Comparison of ENCODE assay signal across 8 cellular contexts in the genomic region with DNA sequence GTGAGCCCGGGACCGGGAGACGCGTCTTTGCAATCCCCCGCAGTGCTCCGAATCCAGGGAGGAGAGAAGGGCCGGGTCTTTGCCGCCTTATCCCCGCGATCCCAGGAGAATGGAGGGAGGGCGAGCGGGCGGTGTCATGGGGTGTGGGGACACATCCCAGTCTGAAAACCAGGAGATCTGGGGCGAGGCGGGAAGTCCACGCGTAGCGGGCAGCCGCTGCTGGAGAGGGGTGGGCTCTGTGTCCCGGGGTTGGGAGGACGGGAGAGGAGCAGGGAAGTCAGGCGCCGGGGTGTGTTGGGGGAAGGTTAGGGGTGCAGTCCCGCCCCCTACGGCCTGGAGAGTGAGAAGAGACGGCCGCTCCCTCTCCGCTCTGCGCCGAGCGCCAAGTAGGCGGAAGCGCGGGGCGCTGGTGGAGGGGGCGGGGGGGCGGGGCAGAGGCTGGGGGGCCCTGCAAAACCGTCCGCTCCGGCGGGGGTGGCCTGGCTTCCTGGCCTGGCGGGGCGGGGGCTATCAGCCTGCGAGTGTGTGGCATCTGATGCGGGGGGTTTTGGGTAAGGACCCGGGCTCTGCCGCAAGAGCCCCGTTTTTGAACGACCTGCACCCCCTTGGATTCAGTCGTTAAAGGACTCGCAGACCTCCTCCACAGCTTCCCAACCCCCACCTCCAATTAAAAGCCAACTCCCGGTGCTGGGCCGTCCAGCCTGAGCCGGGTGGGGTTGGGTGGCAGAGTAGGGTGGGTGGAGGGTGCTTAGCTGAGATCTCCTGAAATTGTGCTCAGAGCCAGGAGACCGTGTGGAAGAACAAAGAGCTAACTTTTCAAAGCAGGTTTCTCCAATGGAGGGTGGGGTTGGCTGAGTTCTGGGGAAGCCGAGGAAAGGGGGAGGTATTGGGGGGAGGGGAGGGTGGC. TPM values are rescaled to one million over a fixed set of nuclear protein-coding genes. Genes with fewer than 3 reads are reported as not detected.
A peak's percentile ranks its signal among the peaks of the same experiment; 100 is the strongest.
DNase-seq lines count a peak whose midpoint lies in the region; ATAC-seq and TF ChIP-seq lines count a peak whose summit lies in the region.

No MANE protein-coding gene starts in this region.

- H3K9ac ChIP-seq in ES-I3 (ENCODE audit: low read depth, low read length) (peak overlapping the region; percentile 89), SK-N-MC (ENCODE audit: insufficient read length) (peak overlapping the region; percentile 84), trophoblast cell (ENCODE audit: low read length) (peak overlapping the region; percentile 86)

- H3K4me2 ChIP-seq in trophoblast cell (ENCODE audit: low read length), result peak overlapping the region; percentile 92

- H3K79me1 ChIP-seq in trophoblast cell (ENCODE audit: low read length), result peaks cover 38% of the 10 kb centered on the region

- H3K4me3 ChIP-seq in SK-N-MC (peak overlapping the region; percentile 100), trophoblast cell (ENCODE audit: low read depth, low read length) (peak overlapping the region; percentile 90), uterus (peak overlapping the region; percentile 84 to 95)

- peak; percentile 23 for ATAC-seq in HG03354 (IDR thresholded peaks at IDR 0.05; ENCODE audit: poor library complexity, severe bottlenecking, unreplicated experiment)
- ATAC-seq in Right ventricle myocardium inferior, result peak; percentile 63
- no peak for ATAC-seq in HG03135 (IDR thresholded peaks at IDR 0.05; ENCODE audit: unreplicated experiment)

- no peak for TF ChIP-seq POLR2A in uterus (IDR thresholded peaks at IDR 0.05)

- intact Hi-C loops in Right ventricle myocardium inferior (cut with DNase I) (loop anchor here (2.0 to 5.0 kb wide), 3 partner anchors 26 to 97 kb away; a partner anchor contains a TSS), uterus (cut with DNase I; ENCODE audit: low total_unique reads) (no loop called here)

- H3K23ac ChIP-seq in trophoblast cell (ENCODE audit: low read length), result no peak overlapping the region

- H3K4ac ChIP-seq in trophoblast cell (ENCODE audit: low read depth, low read length), result peak overlapping the region; percentile 99

- peak overlapping the region; percentile 92 for H2BK5ac ChIP-seq in trophoblast cell (ENCODE audit: low read depth, low read length, poor library complexity)

- H3K18ac ChIP-seq in trophoblast cell (ENCODE audit: low read length), result peak overlapping the region; percentile 85

- H4K91ac ChIP-seq in trophoblast cell (ENCODE audit: low read depth, low read length), result peak overlapping the region; percentile 95

- peaks cover 61% of the 10 kb centered on the region for H3K4me1 Mint-ChIP-seq in activated naive CD4-positive, alpha-beta T cell treated with anti-CD3 and anti-CD28 coated beads, Interleukin-2, amount 50 U/mL, for 24 hours

- H2BK12ac ChIP-seq in trophoblast cell (ENCODE audit: low read length), result peak overlapping the region; percentile 66

- peaks cover 40% of the 10 kb centered on the region for H3K79me2 ChIP-seq in trophoblast cell (ENCODE audit: control insufficient read depth, insufficient read depth, low read length, poor library complexity)

- H3K9me3 ChIP-seq in ES-I3 (ENCODE audit: control insufficient read depth, insufficient read depth, low read length) (no peaks in the 10 kb centered on the region), SK-N-MC (ENCODE audit: low read depth, low read length) (no peaks in the 10 kb centered on the region), trophoblast cell (ENCODE audit: insufficient read depth, low read depth, low read length) (no peaks in the 10 kb centered on the region), uterus (no peaks in the 10 kb centered on the region)

- H3K27me3 ChIP-seq in trophoblast cell (ENCODE audit: insufficient read depth, low read length) (no peaks in the 10 kb centered on the region), uterus (no peaks in the 10 kb centered on the region)

- peak overlapping the region; percentile 51 for H3K27ac ChIP-seq in SK-N-MC
- H3K27ac ChIP-seq in trophoblast cell (ENCODE audit: low read depth, low read length), result peak overlapping the region; percentile 71
- peak overlapping the region; percentile 96 to 98 for H3K27ac ChIP-seq in uterus

- no peaks in the 10 kb centered on the region for H3K27me3 Mint-ChIP-seq in activated naive CD4-positive, alpha-beta T cell treated with anti-CD3 and anti-CD28 coated beads, Interleukin-2, amount 50 U/mL, for 24 hours

- H3K36me3 Mint-ChIP-seq in activated naive CD4-positive, alpha-beta T cell treated with anti-CD3 and anti-CD28 coated beads, Interleukin-2, amount 50 U/mL, for 24 hours, result peaks cover 2% of the 10 kb centered on the region

- no peaks in the 10 kb centered on the region for H3K9me3 Mint-ChIP-seq in activated naive CD4-positive, alpha-beta T cell treated with anti-CD3 and anti-CD28 coated beads, Interleukin-2, amount 50 U/mL, for 24 hours

- peak overlapping the region; percentile 75 for H2BK120ac ChIP-seq in trophoblast cell (ENCODE audit: insufficient read depth, low read length, poor library complexity)

- WGBS in trophoblast cell (ENCODE audit: extremely low coverage, insufficient coverage, insufficient read length), result no CpG with 5 or more reads among the region's 56 CpGs

- peak overlapping the region; percentile 96 for H3K27ac Mint-ChIP-seq in activated naive CD4-positive, alpha-beta T cell treated with anti-CD3 and anti-CD28 coated beads, Interleukin-2, amount 50 U/mL, for 24 hours

- H3K4me1 ChIP-seq in ES-I3 (ENCODE audit: insufficient read depth, low read length) (peaks cover 37% of the 10 kb centered on the region), trophoblast cell (ENCODE audit: control insufficient read depth in 1 of 2, insufficient read depth in 2 of 2, low read length in 2 of 2) (peaks cover 34 to 44% of the 10 kb centered on the region in 2 experiments), uterus (peaks cover 18 to 23% of the 10 kb centered on the region in 2 donors)

- peak overlapping the region; percentile 99 for H3K4me3 Mint-ChIP-seq in activated naive CD4-positive, alpha-beta T cell treated with anti-CD3 and anti-CD28 coated beads, Interleukin-2, amount 50 U/mL, for 24 hours

- peak in 1 of 4 experiments; percentile 5 for TF ChIP-seq CTCF in uterus (IDR thresholded peaks at IDR 0.05)

- peak overlapping the region; percentile 89 for H3K14ac ChIP-seq in trophoblast cell (ENCODE audit: low read length)

- peak overlapping the region; percentile 52 for H4K8ac ChIP-seq in trophoblast cell (ENCODE audit: low read depth, low read length)

- peak overlapping the region; percentile 96 for H2AK5ac ChIP-seq in trophoblast cell (ENCODE audit: low read length)

- peak overlapping the region; percentile 68 for H2AFZ ChIP-seq in trophoblast cell (ENCODE audit: insufficient read depth, low read length, poor library complexity)

- DNase-seq in SK-N-MC (ENCODE audit: low read depth, low spot score) (no peak), Right ventricle myocardium inferior (ENCODE audit: missing footprints) (peak; percentile 88), trophoblast cell (peak in 1 of 2 donors; percentile 27), uterus (peak; percentile 77 to 79)

- H4K12ac ChIP-seq in trophoblast cell (ENCODE audit: low read depth, low read length), result peak overlapping the region; percentile 61

- H3K36me3 ChIP-seq in ES-I3 (ENCODE audit: insufficient read depth, low read length) (no peaks in the 10 kb centered on the region), SK-N-MC (ENCODE audit: insufficient read depth, low read length) (no peaks in the 10 kb centered on the region), trophoblast cell (ENCODE audit: control insufficient read depth in 1 of 2, insufficient read depth in 2 of 2, low read length in 2 of 2) (peaks cover 6 to 10% of the 10 kb centered on the region in 2 experiments), uterus (no peaks in the 10 kb centered on the region)

RNA-seq across cellular contexts. Expression of a gene that starts 0.7 kb away (rescaled TPM):
- 38.5 TPM for total RNA-seq in Right ventricle myocardium inferior
- 157 TPM in 2 replicates for polyA plus RNA-seq in trophoblast cell (2013)
- total RNA-seq in uterus, result 100 to 1,000 TPM in 1 of 4 donors, 10 to 100 TPM in 3; 21.2 to 119 (median 58.2) TPM

RNA-seq across cellular contexts. Expression of a gene that starts 17.0 kb away (rescaled TPM):
- total RNA-seq in Right ventricle myocardium inferior (897 TPM), uterus (1,000 to 10,000 TPM; 1,418 to 5,044 (median 2,630) TPM)
- polyA plus RNA-seq in trophoblast cell (2013), result 2,811 and 2,862 TPM in 2 replicates

RNA-seq across cellular contexts. Expression of a gene that starts 45.4 kb away (rescaled TPM):
- total RNA-seq in Right ventricle myocardium inferior, result 9.4 TPM
- 17.6 and 18.4 TPM in 2 replicates for polyA plus RNA-seq in trophoblast cell (2013)
- total RNA-seq in uterus, result 10 to 100 TPM in 3 of 4 donors, 1 to 10 TPM in 1; 9.1 to 26.2 (median 18.1) TPM
